Comparison of ENCODE assay signal across 7 cellular contexts in the genomic region with DNA sequence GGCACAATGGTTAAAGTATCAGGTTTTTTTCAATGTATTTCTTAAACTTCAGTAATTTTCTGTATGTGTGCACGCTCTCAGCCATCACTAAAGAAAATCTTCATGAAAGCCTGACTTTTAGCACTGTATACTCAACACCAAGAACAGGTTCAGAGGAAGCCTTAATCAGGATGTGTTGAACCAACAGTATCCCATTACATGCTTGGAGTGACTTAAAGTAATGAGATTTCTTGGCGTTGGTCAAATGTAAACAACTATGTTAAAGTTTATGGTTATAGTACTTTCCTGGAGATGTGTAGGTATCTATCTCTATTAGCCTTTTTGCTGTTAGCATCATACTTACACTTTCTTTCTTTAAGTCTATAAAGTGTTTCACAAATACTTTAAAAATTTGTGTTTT.
"Had no signal": no experiment of that assay in that cellular context is flagged by ENCODE, and none has a peak within 500 bp of the region (broad histone marks: within the 10 kb centered on the region; RNA-seq: fewer than 3 reads in every experiment).

No MANE protein-coding gene starts in this region.

- DNase-seq: GM23248, H9, HCEC 1CT, KBM-7 had no signal

- FAIRE-seq: H1, H54, HepG2 had no signal

- ATAC-seq: HepG2 had no signal

- H3K4me3 ChIP-seq: GM23248 had no signal
